Comparison of ENCODE assay signal across 8 cellular contexts in the genomic region with DNA sequence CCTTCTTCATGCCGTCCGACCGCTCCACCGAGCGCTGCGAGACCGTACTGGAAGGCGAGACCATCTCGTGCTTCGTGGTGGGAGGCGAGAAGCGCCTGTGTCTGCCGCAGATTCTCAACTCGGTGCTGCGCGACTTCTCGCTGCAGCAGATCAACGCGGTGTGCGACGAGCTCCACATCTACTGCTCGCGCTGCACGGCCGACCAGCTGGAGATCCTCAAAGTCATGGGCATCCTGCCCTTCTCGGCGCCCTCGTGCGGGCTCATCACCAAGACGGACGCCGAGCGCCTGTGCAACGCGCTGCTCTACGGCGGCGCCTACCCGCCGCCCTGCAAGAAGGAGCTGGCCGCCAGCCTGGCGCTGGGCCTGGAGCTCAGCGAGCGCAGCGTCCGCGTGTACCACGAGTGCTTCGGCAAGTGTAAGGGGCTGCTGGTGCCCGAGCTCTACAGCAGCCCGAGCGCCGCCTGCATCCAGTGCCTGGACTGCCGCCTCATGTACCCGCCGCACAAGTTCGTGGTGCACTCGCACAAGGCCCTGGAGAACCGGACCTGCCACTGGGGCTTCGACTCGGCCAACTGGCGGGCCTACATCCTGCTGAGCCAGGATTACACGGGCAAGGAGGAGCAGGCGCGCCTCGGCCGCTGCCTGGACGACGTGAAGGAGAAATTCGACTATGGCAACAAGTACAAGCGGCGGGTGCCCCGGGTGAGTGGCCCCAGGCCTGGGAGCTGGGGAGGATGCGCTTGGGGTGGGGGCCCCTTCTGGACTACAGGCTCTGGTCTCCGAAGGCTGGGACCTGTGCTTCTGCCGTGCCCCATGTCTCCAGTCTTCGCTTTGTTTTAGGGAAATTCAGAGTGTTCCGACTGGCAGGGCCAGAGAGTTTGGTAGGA. TPM values are rescaled to one million over a fixed set of nuclear protein-coding genes. Genes with fewer than 3 reads are reported as not detected.
DNase-seq lines count a peak whose midpoint lies in the region; ATAC-seq and TF ChIP-seq lines count a peak whose summit lies in the region.

No MANE protein-coding gene starts in this region.

- peak overlapping the region; percentile 20; the same call in 1 of the 2 replicates for H3K56ac ChIP-seq in IMR-90 (ENCODE audit: extremely low read depth, insufficient read depth, low read length)

- no peaks in the 10 kb centered on the region for H3K27me3 ChIP-seq in CD8-positive, alpha-beta T cell (ENCODE audit: insufficient read depth, low read length)
- no peaks in the 10 kb centered on the region for H3K27me3 ChIP-seq in IMR-90 (ENCODE audit: control insufficient read depth, insufficient read depth, low read length)
- no peaks in the 10 kb centered on the region for H3K27me3 ChIP-seq in hepatocyte
- H3K27me3 ChIP-seq in rectal smooth muscle tissue (ENCODE audit: control insufficient read depth, insufficient read depth, low read length), result no peaks in the 10 kb centered on the region

- in situ Hi-C loops in IMR-90 (cut with MboI; ENCODE audit: low sequenced_read_pairs) (no loop called here), astrocyte of the cerebellum (cut with HindIII; ENCODE audit: low sequenced_read_pairs) (no loop called here)

- peaks cover 34% of the 10 kb centered on the region for H3K36me3 Mint-ChIP-seq in CD8-positive, alpha-beta T cell

- 1% methylated on average over 52 of the region's 78 CpGs; no CpG with 5 or more reads in 1 of the 2 experiments for whole genome bisulfite sequencing in IMR-90 (ENCODE audit: extremely low coverage in 2 of 2, insufficient read length in 1 of 2), 2 experiments
- 2% methylated on average over 75 of the region's 78 CpGs for WGBS in hepatocyte (ENCODE audit: low lambda C conversion rate, missing lambda C conversion rate)

- dilution Hi-C loops in IMR-90 (cut with HindIII; ENCODE audit: low sequenced_read_pairs, unreplicated experiment), result no loop called here

- H2AFZ ChIP-seq in IMR-90 (replicated peaks; ENCODE audit: low read length, poor library complexity) (no peak overlapping the region), hepatocyte (no peak overlapping the region)

- peak overlapping the region; percentile 90 for H3K23ac ChIP-seq in IMR-90 (ENCODE audit: low read depth, low read length)

- H3K27ac ChIP-seq in CD8-positive, alpha-beta T cell (ENCODE audit: low read depth, low read length), result peak overlapping the region; percentile 84
- H3K27ac ChIP-seq in IMR-90 (ENCODE audit: insufficient read depth, low read length), result peak overlapping the region; percentile 61
- H3K27ac ChIP-seq in SK-N-MC, result no peak overlapping the region
- H3K27ac ChIP-seq in hepatocyte, result peak overlapping the region; percentile 87
- H3K27ac ChIP-seq in rectal smooth muscle tissue (ENCODE audit: low read depth, low read length), result peak overlapping the region; percentile 68

- peak overlapping the region; percentile 50; the same call in 1 of the 2 replicates for H3K4ac ChIP-seq in IMR-90 (ENCODE audit: low read depth, low read length)

- no peak for TF ChIP-seq POLR2A in IMR-90 (IDR thresholded peaks at IDR 0.05; ENCODE audit: low read depth, low read length)

- no peak overlapping the region for H2BK120ac ChIP-seq in IMR-90 (ENCODE audit: low read depth, low read length)

- H3K27me3 Mint-ChIP-seq in CD8-positive, alpha-beta T cell (ENCODE audit: low read depth), result no peaks in the 10 kb centered on the region

- H3K9ac ChIP-seq in IMR-90 (ENCODE audit: low read depth, low read length), result peak overlapping the region; percentile 74
- H3K9ac ChIP-seq in SK-N-MC (ENCODE audit: insufficient read length), result peak overlapping the region; percentile 87
- H3K9ac ChIP-seq in rectal smooth muscle tissue (ENCODE audit: low read length), result peak overlapping the region; percentile 25

- H3K9me2 ChIP-seq in hepatocyte (replicated peaks; ENCODE audit: insufficient read depth), result no peaks in the 10 kb centered on the region

- BruUV-seq in IMR-90 (replicated peaks; lab: Mats Ljungman, UMichigan), result no TSS peak

- intact Hi-C loops in CD8-positive, alpha-beta T cell (cut with DNase I, micrococcal nuclease), result no loop called here
- intact Hi-C loops in IMR-90 (cut with micrococcal nuclease), result no loop called here

- H3K36me3 ChIP-seq in CD8-positive, alpha-beta T cell (ENCODE audit: insufficient read depth, low read length), result no peaks in the 10 kb centered on the region
- peaks cover 4% of the 10 kb centered on the region; the same call in 1 of the 2 replicates for H3K36me3 ChIP-seq in IMR-90 (ENCODE audit: control insufficient read depth, insufficient read depth, low read length)
- no peaks in the 10 kb centered on the region for H3K36me3 ChIP-seq in SK-N-MC (ENCODE audit: insufficient read depth, low read length)
- no peaks in the 10 kb centered on the region for H3K36me3 ChIP-seq in hepatocyte (replicated peaks; ENCODE audit: insufficient read depth, low read depth)
- no peaks in the 10 kb centered on the region for H3K36me3 ChIP-seq in rectal smooth muscle tissue (ENCODE audit: control insufficient read depth, insufficient read depth, low read length)

- H4K5ac ChIP-seq in IMR-90 (ENCODE audit: low read depth, low read length), result no peak overlapping the region

- H3K9me1 ChIP-seq in IMR-90 (ENCODE audit: insufficient read depth, low read length), result peaks cover 6% of the 10 kb centered on the region; the same call in 1 of the 2 replicates

- H4K91ac ChIP-seq in IMR-90 (ENCODE audit: insufficient read depth, low read depth, low read length), result no peak overlapping the region

- peak overlapping the region; percentile 98 for H3K4me3 Mint-ChIP-seq in CD8-positive, alpha-beta T cell

- peak overlapping the region; percentile 99 for H3K27ac Mint-ChIP-seq in CD8-positive, alpha-beta T cell

- DNase-seq in CD8-positive, alpha-beta T cell, result peak in 5 of 7 experiments; percentile 42 to 79 (median 59)
- DNase-seq in IMR-90 (peak; percentile 69), SK-N-MC (ENCODE audit: low read depth, low spot score) (no peak), astrocyte of the cerebellum (ENCODE audit: low read depth) (no peak), hepatocyte (ENCODE audit: low spot score) (peak; percentile 74)

- H2BK20ac ChIP-seq in IMR-90 (ENCODE audit: low read depth, low read length), result no peak overlapping the region

- no peak for ATAC-seq in CD8-positive, alpha-beta T cell
- ATAC-seq in IMR-90 (ENCODE audit: low read depth) (no peak), GM19023 (IDR thresholded peaks at IDR 0.05; ENCODE audit: unreplicated experiment) (no peak), HG02870 (IDR thresholded peaks at IDR 0.05; ENCODE audit: unreplicated experiment) (no peak)

- no peak overlapping the region for H2BK15ac ChIP-seq in IMR-90 (ENCODE audit: low read depth, low read length)

- peaks cover 5 to 21% of the 10 kb centered on the region in 2 experiments for H3K79me1 ChIP-seq in IMR-90 (ENCODE audit: low read depth in 1 of 2, low read length in 2 of 2)

- POLR2A ChIA-PET in CD8-positive, alpha-beta T cell (lab: Charles Lee), result interaction anchor here (0.8 to 7.4 kb wide), 17 partner anchors 9 to 356 kb away, joined by 3 to 78 read pairs (median 6); a partner anchor contains a TSS
- POLR2A ChIA-PET in IMR-90 (lab: Charles Lee; ENCODE audit: unreplicated experiment), result interaction anchor here (0.6 to 1.2 kb wide), 2 partner anchors 20 to 313 kb away, joined by 3 read pairs; no protein-coding TSS in a partner anchor

- no peak overlapping the region for H3K18ac ChIP-seq in IMR-90 (ENCODE audit: low read depth, low read length)

- peaks cover 65% of the 10 kb centered on the region for H3K79me2 ChIP-seq in hepatocyte

- peak overlapping the region; percentile 38; the same call in 1 of the 2 replicates for H2AK5ac ChIP-seq in IMR-90 (ENCODE audit: low read depth, low read length)

- H3K4me1 Mint-ChIP-seq in CD8-positive, alpha-beta T cell (ENCODE audit: low read depth), result peaks cover 36% of the 10 kb centered on the region

- TF ChIP-seq CTCF in CD8-positive, alpha-beta T cell (IDR thresholded peaks at IDR 0.05), result no peak
- TF ChIP-seq CTCF in IMR-90 (conservative IDR thresholded peaks at IDR 0.05; ENCODE audit: low read depth, low read length) (0 out of 2 replicates have a peak, but pooled peaks have one; percentile 4), astrocyte of the cerebellum (IDR thresholded peaks at IDR 0.05; ENCODE audit: low read depth, low read length, missing control alignments) (no peak), hepatocyte (IDR thresholded peaks at IDR 0.05; ENCODE audit: poor library complexity) (no peak)

- peaks cover 41% of the 10 kb centered on the region for H3K4me1 ChIP-seq in CD8-positive, alpha-beta T cell (ENCODE audit: insufficient read depth, low read length)
- H3K4me1 ChIP-seq in IMR-90 (ENCODE audit: control insufficient read depth, insufficient read depth, low read length) (peaks cover 23% of the 10 kb centered on the region), hepatocyte (ENCODE audit: insufficient read depth) (peaks cover 57% of the 10 kb centered on the region), rectal smooth muscle tissue (ENCODE audit: control insufficient read depth, insufficient read depth, low read length) (peaks cover 21% of the 10 kb centered on the region)

- H4K20me1 ChIP-seq in IMR-90 (ENCODE audit: insufficient read depth, low read length) (peaks cover 57% of the 10 kb centered on the region), hepatocyte (ENCODE audit: insufficient read depth, poor library complexity, severe bottlenecking) (peaks cover 57% of the 10 kb centered on the region)

- no peak for TF ChIP-seq RAD21 in IMR-90 (IDR thresholded peaks at IDR 0.05; ENCODE audit: low read length)

- H3K4me2 ChIP-seq in IMR-90 (ENCODE audit: low read depth, low read length) (peak overlapping the region; percentile 85), hepatocyte (peak overlapping the region; percentile 100)

- H3K14ac ChIP-seq in IMR-90 (replicated peaks; ENCODE audit: low read depth, low read length), result peak overlapping the region; percentile 81

- H2AK9ac ChIP-seq in IMR-90 (replicated peaks; ENCODE audit: low read depth, low read length, poor library complexity), result peak overlapping the region; percentile 96

- no peaks in the 10 kb centered on the region for H3K9me3 Mint-ChIP-seq in CD8-positive, alpha-beta T cell

- H3K4me3 ChIP-seq in CD8-positive, alpha-beta T cell (ENCODE audit: low read depth, low read length), result peak overlapping the region; percentile 82
- H3K4me3 ChIP-seq in IMR-90 (ENCODE audit: insufficient read depth, low read depth, low read length) (peak overlapping the region; percentile 97), SK-N-MC (peak overlapping the region; percentile 80), astrocyte of the cerebellum (ENCODE audit: low read depth, low read length) (peak overlapping the region; percentile 88), hepatocyte (peak overlapping the region; percentile 71), rectal smooth muscle tissue (ENCODE audit: low read length) (peak overlapping the region; percentile 95)

- H3K9me3 ChIP-seq in CD8-positive, alpha-beta T cell (ENCODE audit: low read length), result no peaks in the 10 kb centered on the region
- H3K9me3 ChIP-seq in IMR-90 (ENCODE audit: control insufficient read depth, insufficient read depth, low read length), result no peaks in the 10 kb centered on the region
- no peaks in the 10 kb centered on the region for H3K9me3 ChIP-seq in SK-N-MC (ENCODE audit: low read depth, low read length)
- H3K9me3 ChIP-seq in hepatocyte (ENCODE audit: low read depth), result no peaks in the 10 kb centered on the region

- no peak overlapping the region for H4K8ac ChIP-seq in IMR-90 (ENCODE audit: low read depth in 2 of 2, low read length in 2 of 2)

- peak overlapping the region; percentile 51 for H2BK5ac ChIP-seq in IMR-90 (ENCODE audit: low read depth, low read length, poor library complexity, severe bottlenecking)

- CTCF ChIA-PET in CD8-positive, alpha-beta T cell (lab: Charles Lee), result interaction anchor here (0.7 to 7.3 kb wide), 11 partner anchors 10 to 87 kb away, joined by 3 to 44 read pairs (median 3); a partner anchor contains a TSS
- CTCF ChIA-PET in IMR-90 (lab: Yijun Ruan, JAX), result interaction anchor here (1.0 to 2.0 kb wide), 2 partner anchors 34 to 152 kb away, joined by 4 to 7 read pairs; a partner anchor contains a TSS

RNA-seq across cellular contexts. Expression of a gene that starts 1.2 kb away (rescaled TPM):
- total RNA-seq in CD8-positive, alpha-beta T cell, result 100 to 1,000 TPM; 361 to 383 TPM
- total RNA-seq in IMR-90 (2012; rRNA removed), result 2.3 and 3.9 TPM in 2 replicates
- polyA plus RNA-seq in IMR-90 (2012; rRNA removed), result 20.1 and 20.8 TPM in 2 replicates
- polyA plus RNA-seq in IMR-90 (2012; cell fraction: cytosol; rRNA removed), result 13.7 and 20.7 TPM in 2 replicates
- polyA plus RNA-seq in IMR-90 (2012; cell fraction: nucleus; rRNA removed; ENCODE audit: low replicate concordance), result 42.1 and 52.9 TPM in 2 replicates
- 17.1 and 21.9 TPM in 2 replicates for total RNA-seq in hepatocyte
- 5.1 and 6.9 TPM in 2 replicates for polyA plus RNA-seq in hepatocyte

RNA-seq across cellular contexts. Expression of a gene that starts 34.7 kb away (rescaled TPM):
- 10 to 100 TPM; 53.6 to 61.1 TPM for total RNA-seq in CD8-positive, alpha-beta T cell
- total RNA-seq in IMR-90 (2012; rRNA removed), result 6.5 and 7.5 TPM in 2 replicates
- polyA plus RNA-seq in IMR-90 (2012; rRNA removed), result 31.5 and 36.8 TPM in 2 replicates
- polyA plus RNA-seq in IMR-90 (2012; cell fraction: cytosol; rRNA removed), result 58.8 and 75.0 TPM in 2 replicates
- polyA plus RNA-seq in IMR-90 (2012; cell fraction: nucleus; rRNA removed; ENCODE audit: low replicate concordance), result 59.9 and 123 TPM in 2 replicates
- 24.9 and 36.6 TPM in 2 replicates for total RNA-seq in hepatocyte
- polyA plus RNA-seq in hepatocyte, result 117 and 135 TPM in 2 replicates

Comparison
In these comparisons a context has a peak if more than half of its experiments do, and no peak if none do; other contexts are left out.
1. DNase-seq: peak in CD8-positive, alpha-beta T cell (5 of 7), IMR-90 (single experiment) and hepatocyte (single experiment); none in SK-N-MC (single experiment) and astrocyte of the cerebellum (single experiment).
2. H3K9ac ChIP-seq: peak in every context shown above with its lines; median percentile 87 in SK-N-MC; 74 in IMR-90; 25 in rectal smooth muscle tissue.
3. RNA of a gene that starts 1.2 kb away (total RNA-seq): 361 to 383 TPM in CD8-positive, alpha-beta T cell; 17.1 to 21.9 TPM in hepatocyte and 2.3 to 3.9 TPM in IMR-90; every median in the first group is over 10 times any median in the second.
4. Peak in every context shown above with its lines, with median percentiles within 50 percentile points of each other: H3K4me3 ChIP-seq.